ENCODE assay signal across 8 cellular contexts in the genomic region with DNA sequence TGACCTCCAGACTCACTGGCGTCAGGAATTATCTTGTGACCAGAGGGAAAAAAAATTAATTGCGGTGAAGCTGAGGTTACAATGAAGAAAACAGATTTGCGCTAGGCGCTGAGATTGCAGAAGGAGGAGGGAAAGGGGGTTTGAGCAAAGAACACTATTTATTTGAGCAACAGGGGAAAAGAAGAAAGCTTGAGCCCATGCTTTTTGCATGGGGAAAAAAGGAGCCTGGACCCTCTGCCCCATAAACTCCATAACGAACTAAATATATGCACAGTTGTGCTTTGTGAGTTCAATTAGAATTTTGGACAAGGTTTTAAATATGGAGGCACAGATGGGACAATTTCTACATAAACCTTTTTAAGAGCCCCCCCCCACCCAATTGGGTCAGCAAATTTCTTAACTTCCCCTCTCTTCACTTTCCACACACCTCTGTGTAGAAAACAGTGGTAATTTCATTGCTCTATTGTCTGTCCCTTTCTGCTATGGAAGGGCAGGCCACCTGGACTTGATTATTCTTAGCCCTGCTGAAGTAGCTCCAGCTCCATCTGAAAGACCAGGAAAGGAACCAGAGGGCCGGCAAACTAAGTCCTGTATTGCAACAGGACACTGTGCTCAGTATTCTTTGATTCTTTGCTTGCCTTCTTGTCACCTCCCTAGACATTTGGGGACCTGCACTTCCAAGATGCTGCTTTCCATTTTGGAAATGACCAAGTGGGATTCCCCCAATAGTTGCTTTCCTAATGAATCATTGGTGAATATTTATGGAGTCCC. TPM values are rescaled to one million over a fixed set of nuclear protein-coding genes. Genes with fewer than 3 reads are reported as not detected.
DNase-seq lines count a peak whose midpoint lies in the region; ATAC-seq and TF ChIP-seq lines count a peak whose summit lies in the region.

No MANE protein-coding gene starts in this region.

- H3K27me3 ChIP-seq in AG04450 (ENCODE audit: control insufficient read depth, insufficient read depth, low read length), result no peaks in the 10 kb centered on the region
- no peaks in the 10 kb centered on the region for H3K27me3 ChIP-seq in HCT116 (ENCODE audit: insufficient read depth, low read length)
- H3K27me3 ChIP-seq in vagina, result no peaks in the 10 kb centered on the region

- H3K27ac ChIP-seq in AG04450 (ENCODE audit: low read depth, low read length) (peak overlapping the region; percentile 98), HCT116 (ENCODE audit: low read depth, low read length) (peak overlapping the region; percentile 89), vagina (peak overlapping the region; percentile 86)

- H3K36me3 ChIP-seq in HCT116 (ENCODE audit: control insufficient read depth in 1 of 2, insufficient read depth in 2 of 2, low read length in 2 of 2) (peaks cover 0 to 2% of the 10 kb centered on the region in 2 experiments; a peak in 1 of 4 replicates), vagina (no peaks in the 10 kb centered on the region)

- no peak for TF ChIP-seq CTCF in AG04450 (IDR thresholded peaks at IDR 0.05; ENCODE audit: low read depth, low read length)
- no peak for TF ChIP-seq CTCF in HCT116 (IDR thresholded peaks at IDR 0.05 in 2 of 3, conservative IDR thresholded peaks at IDR 0.05 in 1 of 3; ENCODE audit: borderline replicate concordance in 1 of 3, insufficient read depth in 1 of 3, low read depth in 2 of 3, low read length in 2 of 3)
- TF ChIP-seq CTCF in astrocyte of the cerebellum (IDR thresholded peaks at IDR 0.05; ENCODE audit: low read depth, low read length, missing control alignments), result no peak
- TF ChIP-seq CTCF in vagina (IDR thresholded peaks at IDR 0.05), result no peak

- intact Hi-C loops in HCT116 (cut with micrococcal nuclease), result no loop called here
- intact Hi-C loops in vagina (cut with DNase I), result no loop called here

- H4K20me1 ChIP-seq in HCT116 (ENCODE audit: insufficient read depth), result no peaks in the 10 kb centered on the region; the same call in 1 of the 2 replicates

- POLR2A ChIA-PET in AG04450 (lab: Yijun Ruan, JAX), result interaction anchor here (0.6 to 3.8 kb wide), 17 partner anchors 9 to 216 kb away, joined by 3 to 57 read pairs (median 6); a partner anchor contains a TSS
- POLR2A ChIA-PET in HCT116 (lab: Charles Lee), result interaction anchor here (0.6 to 2.8 kb wide), 9 partner anchors 11 to 1596 kb away, joined by 3 to 15 read pairs (median 4); no protein-coding TSS in a partner anchor

- BruUV-seq in HCT116 (replicated peaks; lab: Mats Ljungman, UMichigan), result TSS peak; percentile 43

- TF ChIP-seq POLR2A in HCT116 (IDR thresholded peaks at IDR 0.05; ENCODE audit: borderline replicate concordance, extremely low read depth, insufficient read depth, insufficient read length) (no peak), vagina (IDR thresholded peaks at IDR 0.05) (no peak)

- in situ Hi-C loops in astrocyte of the cerebellum (cut with HindIII; ENCODE audit: low sequenced_read_pairs), result no loop called here

- no peak for DNase-seq in AG04450 (ENCODE audit: low read depth, low spot score)
- no peak for DNase-seq in HCT116 (ENCODE audit: low read depth, low spot score)
- peak; percentile 84 for DNase-seq in astrocyte of the cerebellum (ENCODE audit: low read depth)
- peak; percentile 36 to 38 for DNase-seq in lung microvascular endothelial cell (ENCODE audit: low read depth in 2 of 2)
- no peak for DNase-seq in vagina (ENCODE audit: extremely low spot score in 2 of 2)
- no peak for DNase-seq in cerebellar nuclear complex (lab: John Stamatoyannopoulos, UW)

- TF ChIP-seq RAD21 in HCT116 (IDR thresholded peaks at IDR 0.05; ENCODE audit: low read depth), result no peak

- H3K4me2 ChIP-seq in HCT116 (ENCODE audit: low read length), result peak overlapping the region; percentile 85

- peaks cover 22% of the 10 kb centered on the region for H3K79me2 ChIP-seq in HCT116 (ENCODE audit: insufficient read depth, low read length)

- ATAC-seq in HCT116 (no peak), HG03521 (IDR thresholded peaks at IDR 0.05; ENCODE audit: unreplicated experiment) (no peak), GM19324 (IDR thresholded peaks at IDR 0.05; ENCODE audit: low FRiP score, unreplicated experiment) (no peak)

- RAD21 ChIA-PET in HCT116 (lab: Charles Lee; ENCODE audit: low non-redundant PET in 1 of 2, low total read pairs in 2 of 2, uncharacterized antibody in 2 of 2, unreplicated experiment in 2 of 2), result no interaction called here

- H3K4me3 ChIP-seq in AG04450 (ENCODE audit: low read depth, low read length) (peak overlapping the region; percentile 86), HCT116 (replicated peaks in 1 of 2; ENCODE audit: low read depth in 1 of 2, low read length in 2 of 2) (peak overlapping the region; percentile 79 to 95), astrocyte of the cerebellum (ENCODE audit: low read depth, low read length) (peak overlapping the region; percentile 98), vagina (peak overlapping the region; percentile 65 to 73)

- peak overlapping the region; percentile 94 for H3K9ac ChIP-seq in HCT116 (ENCODE audit: low read length)

- H3K9me3 ChIP-seq in AG04450 (ENCODE audit: control insufficient read depth, insufficient read depth, low read length), result no peaks in the 10 kb centered on the region; the same call in 1 of the 2 replicates
- no peaks in the 10 kb centered on the region for H3K9me3 ChIP-seq in HCT116 (ENCODE audit: control insufficient read depth in 1 of 2, insufficient read depth in 1 of 2, low read depth in 1 of 2, low read length in 2 of 2)
- H3K9me3 ChIP-seq in vagina, result no peaks in the 10 kb centered on the region

- H2AFZ ChIP-seq in HCT116 (ENCODE audit: low read depth, low read length, poor library complexity, severe bottlenecking), result no peak overlapping the region

- H3K9me2 ChIP-seq in HCT116 (ENCODE audit: insufficient read depth), result no peaks in the 10 kb centered on the region

- CTCF ChIA-PET in AG04450 (lab: Charles Lee), result interaction anchor here (0.6 to 5.3 kb wide), 6 partner anchors 20 to 105 kb away, joined by 3 to 28 read pairs (median 10); no protein-coding TSS in a partner anchor
- CTCF ChIA-PET in HCT116 (lab: Charles Lee), result interaction anchor here (0.8 to 1.3 kb wide), 3 partner anchors 20 to 77 kb away, joined by 3 to 10 read pairs (median 6); no protein-coding TSS in a partner anchor

- H3K4me1 ChIP-seq in HCT116 (ENCODE audit: control insufficient read depth in 1 of 2, insufficient read depth in 2 of 2, low read length in 2 of 2) (peaks cover 73 to 91% of the 10 kb centered on the region in 2 experiments), vagina (peaks cover 66% of the 10 kb centered on the region)

TF ChIP-seq in HCT116, 20 proteins besides CTCF, POLR2A, EP300 and RAD21:
- TF ChIP-seq JUND (IDR thresholded peaks at IDR 0.05) (no peak), TCF7L2 (IDR thresholded peaks at IDR 0.05; ENCODE audit: borderline replicate concordance, extremely low read depth, insufficient read depth, insufficient read length) (no peak), CEBPB (IDR thresholded peaks at IDR 0.05; ENCODE audit: low read depth) (no peak), EZH2phosphoT487 (IDR thresholded peaks at IDR 0.05; ENCODE audit: borderline replicate concordance) (no peak), ELF1 (IDR thresholded peaks at IDR 0.05; ENCODE audit: borderline replicate concordance, low read depth) (no peak), SRF (IDR thresholded peaks at IDR 0.05; ENCODE audit: low read depth) (no peak), POLR2AphosphoS5 (IDR thresholded peaks at IDR 0.05; ENCODE audit: low read depth, low read length) (no peak), FOSL1 (IDR thresholded peaks at IDR 0.05; ENCODE audit: low read depth) (no peak), EGR1 (IDR thresholded peaks at IDR 0.05; ENCODE audit: low read depth) (no peak)
- TF ChIP-seq, protein P1, sequence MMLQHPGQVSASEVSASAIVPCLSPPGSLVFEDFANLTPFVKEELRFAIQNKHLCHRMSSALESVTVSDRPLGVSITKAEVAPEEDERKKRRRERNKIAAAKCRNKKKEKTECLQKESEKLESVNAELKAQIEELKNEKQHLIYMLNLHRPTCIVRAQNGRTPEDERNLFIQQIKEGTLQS (IDR thresholded peaks at IDR 0.05), result no peak
- TF ChIP-seq, protein P2, sequence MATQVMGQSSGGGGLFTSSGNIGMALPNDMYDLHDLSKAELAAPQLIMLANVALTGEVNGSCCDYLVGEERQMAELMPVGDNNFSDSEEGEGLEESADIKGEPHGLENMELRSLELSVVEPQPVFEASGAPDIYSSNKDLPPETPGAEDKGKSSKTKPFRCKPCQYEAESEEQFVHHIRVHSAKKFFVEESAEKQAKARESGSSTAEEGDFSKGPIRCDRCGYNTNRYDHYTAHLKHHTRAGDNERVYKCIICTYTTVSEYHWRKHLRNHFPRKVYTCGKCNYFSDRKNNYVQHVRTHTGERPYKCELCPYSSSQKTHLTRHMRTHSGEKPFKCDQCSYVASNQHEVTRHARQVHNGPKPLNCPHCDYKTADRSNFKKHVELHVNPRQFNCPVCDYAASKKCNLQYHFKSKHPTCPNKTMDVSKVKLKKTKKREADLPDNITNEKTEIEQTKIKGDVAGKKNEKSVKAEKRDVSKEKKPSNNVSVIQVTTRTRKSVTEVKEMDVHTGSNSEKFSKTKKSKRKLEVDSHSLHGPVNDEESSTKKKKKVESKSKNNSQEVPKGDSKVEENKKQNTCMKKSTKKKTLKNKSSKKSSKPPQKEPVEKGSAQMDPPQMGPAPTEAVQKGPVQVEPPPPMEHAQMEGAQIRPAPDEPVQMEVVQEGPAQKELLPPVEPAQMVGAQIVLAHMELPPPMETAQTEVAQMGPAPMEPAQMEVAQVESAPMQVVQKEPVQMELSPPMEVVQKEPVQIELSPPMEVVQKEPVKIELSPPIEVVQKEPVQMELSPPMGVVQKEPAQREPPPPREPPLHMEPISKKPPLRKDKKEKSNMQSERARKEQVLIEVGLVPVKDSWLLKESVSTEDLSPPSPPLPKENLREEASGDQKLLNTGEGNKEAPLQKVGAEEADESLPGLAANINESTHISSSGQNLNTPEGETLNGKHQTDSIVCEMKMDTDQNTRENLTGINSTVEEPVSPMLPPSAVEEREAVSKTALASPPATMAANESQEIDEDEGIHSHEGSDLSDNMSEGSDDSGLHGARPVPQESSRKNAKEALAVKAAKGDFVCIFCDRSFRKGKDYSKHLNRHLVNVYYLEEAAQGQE (IDR thresholded peaks at IDR 0.05; ENCODE audit: low read depth), result no peak

RNA-seq across cellular contexts. Expression of a gene that starts 0.9 kb away (rescaled TPM):
- 15.3 and 25.0 TPM in 2 replicates for polyA plus RNA-seq in AG04450 (2011; rRNA removed)
- polyA minus RNA-seq in AG04450 (2011; rRNA and poly(A)+ RNA removed), result 27.0 and 45.8 TPM in 2 replicates
- total RNA-seq in HCT116 (2021; ENCODE audit: unreplicated experiment) (183 TPM), lung microvascular endothelial cell (479 and 520 TPM in 2 replicates), vagina (358 TPM)
- 116 and 167 TPM in 2 replicates for polyA plus RNA-seq in HCT116 (2012)

RNA-seq across cellular contexts. Expression of a gene that starts 29.1 kb away (rescaled TPM):
- 0.05 and 0.06 TPM in 2 replicates for polyA plus RNA-seq in AG04450 (2011; rRNA removed)
- 0.26 and 0.46 TPM in 2 replicates for polyA minus RNA-seq in AG04450 (2011; rRNA and poly(A)+ RNA removed)
- total RNA-seq in HCT116 (2021; ENCODE audit: unreplicated experiment) (16.3 TPM), lung microvascular endothelial cell (0.40 and 0.87 TPM in 2 replicates), vagina (2.9 TPM)
- 4.0 and 5.3 TPM in 2 replicates for polyA plus RNA-seq in HCT116 (2012)

Comparison
In these comparisons a context has a peak if more than half of its experiments do, and no peak if none do; other contexts are left out.
1. DNase-seq: peak in astrocyte of the cerebellum (single experiment) and lung microvascular endothelial cell (2 of 2); none in AG04450 (single experiment), HCT116 (single experiment), vagina (0 of 2) and cerebellar nuclear complex (0 of 2).
2. Peak in every context shown above with its lines, with median percentiles within 50 percentile points of each other: H3K27ac ChIP-seq and H3K4me3 ChIP-seq.